Comparison of ENCODE assay signal across 14 cellular contexts in genomic region chr16:81752876-81753227, GRCh38. TPM values are rescaled to one million over a fixed set of nuclear protein-coding genes. Genes with fewer than 3 reads are reported as not detected.
DNase-seq lines count a peak whose midpoint lies in the region; ATAC-seq, FAIRE-seq and TF ChIP-seq lines count a peak whose summit lies in the region.
"Had no signal": no experiment of that assay in that cellular context is flagged by ENCODE, and none has a peak within 500 bp of the region (broad histone marks: within the 10 kb centered on the region; RNA-seq: fewer than 3 reads in every experiment).

No MANE protein-coding gene starts in this region.

- H3K27me3 Mint-ChIP-seq in activated naive CD4-positive, alpha-beta T cell treated with anti-CD3 and anti-CD28 coated beads, Interleukin-2, amount 10 ng/mL, durations not matched to agents 7 days and 5 days: peaks cover 19% of the 10 kb centered on the region
- H3K27me3 Mint-ChIP-seq in mesothelial cell of epicardium (ENCODE audit: low read depth): peaks cover 4% of the 10 kb centered on the region
- H3K27me3 Mint-ChIP-seq: CD4-positive, alpha-beta memory T cell had no signal

- dilution Hi-C loops in mammary epithelial cell (cut with HindIII; ENCODE audit: low sequenced_read_pairs): no loop called here

- H3K4me2 ChIP-seq in mammary epithelial cell (ENCODE audit: insufficient read depth, low read depth, low read length) (peak overlapping the region; percentile 18), K562 (ENCODE audit: insufficient read depth, low read length) (peak overlapping the region; percentile 64)

- ATAC-seq in K562: peak; percentile 7
- no peak for ATAC-seq in GM21526 (IDR thresholded peaks at IDR 0.05; ENCODE audit: low FRiP score, unreplicated experiment)

- no peak for TF ChIP-seq POLR2A in breast epithelium (IDR thresholded peaks at IDR 0.05)
- no peak for TF ChIP-seq POLR2A in K562 (conservative IDR thresholded peaks at IDR 0.05)
- no peak for TF ChIP-seq POLR2A in thyroid gland (IDR thresholded peaks at IDR 0.05)

- no peaks in the 10 kb centered on the region for H3K9me3 Mint-ChIP-seq in activated naive CD4-positive, alpha-beta T cell treated with anti-CD3 and anti-CD28 coated beads, Interleukin-2, amount 10 ng/mL, durations not matched to agents 7 days and 5 days
- peaks cover 4% of the 10 kb centered on the region for H3K9me3 Mint-ChIP-seq in mesothelial cell of epicardium
- H3K9me3 Mint-ChIP-seq: CD4-positive, alpha-beta memory T cell; naive thymus-derived CD8-positive, alpha-beta T cell had no signal

- no peaks in the 10 kb centered on the region for H3K9me3 ChIP-seq in mammary epithelial cell (replicated peaks; ENCODE audit: insufficient read depth, low read length)
- no peaks in the 10 kb centered on the region for H3K9me3 ChIP-seq in breast epithelium
- H3K9me3 ChIP-seq in K562 (replicated peaks; ENCODE audit: control insufficient read depth, insufficient read depth, low read depth, low read length): no peaks in the 10 kb centered on the region
- no peaks in the 10 kb centered on the region for H3K9me3 ChIP-seq in mucosa of rectum (ENCODE audit: control insufficient read depth in 2 of 2, low read length in 2 of 2)
- H3K9me3 ChIP-seq in thyroid gland: no peaks in the 10 kb centered on the region

- in situ Hi-C loops in mammary epithelial cell (cut with MboI; ENCODE audit: low sequenced_read_pairs in 2 of 2) (no loop called here), K562 (cut with MboI) (no loop called here)

- H3K36me3 ChIP-seq in mammary epithelial cell (ENCODE audit: insufficient read depth, low read length) (no peaks in the 10 kb centered on the region), breast epithelium (no peaks in the 10 kb centered on the region), K562 (ENCODE audit: control insufficient read depth, insufficient read depth, low read length) (no peaks in the 10 kb centered on the region), mucosa of rectum (ENCODE audit: control insufficient read depth in 2 of 2, insufficient read depth in 2 of 2, low read length in 2 of 2) (no peaks in the 10 kb centered on the region), thyroid gland (no peaks in the 10 kb centered on the region)

- DNase-seq in mammary epithelial cell (no peak), breast epithelium (ENCODE audit: low spot score in 2 of 2) (no peak), K562 (ENCODE audit: extremely low read depth in 1 of 4, low spot score in 3 of 4) (no peak), thyroid gland (no peak), mesothelial cell of epicardium (ENCODE audit: low spot score in 2 of 2, unreplicated experiment in 2 of 2) (no peak)
- DNase-seq in activated naive CD4-positive, alpha-beta T cell treated with anti-CD3 and anti-CD28 coated beads, Interleukin-2, amount 10 ng/mL, durations not matched to agents 7 days and 5 days: no peak
- DNase-seq: activated naive CD4-positive, alpha-beta T cell treated with Interleukin-2 at 50 U/mL for 16 hours; CD4-positive, alpha-beta memory T cell; HCEC 1CT; NK-92 treated with Interleukin-12 subunit alpha and Interleukin-12 subunit beta, amount 100 ng/mL, for 24 hours had no signal

- H3K27me3 ChIP-seq in mammary epithelial cell (ENCODE audit: insufficient read depth, low read length) (no peaks in the 10 kb centered on the region), breast epithelium (no peaks in the 10 kb centered on the region), K562 (ENCODE audit: control insufficient read depth in 2 of 2, insufficient read depth in 2 of 2, low read length in 2 of 2) (no peaks in the 10 kb centered on the region), mucosa of rectum (ENCODE audit: control insufficient read depth in 2 of 2, insufficient read depth in 2 of 2, low read length in 2 of 2) (peaks cover 0 to 2% of the 10 kb centered on the region in 2 donors), thyroid gland (no peaks in the 10 kb centered on the region)

- no peaks in the 10 kb centered on the region for H3K79me2 ChIP-seq in mammary epithelial cell (ENCODE audit: insufficient read depth, low read length)
- H3K79me2 ChIP-seq in K562 (ENCODE audit: control insufficient read depth, insufficient read depth, low read length): no peaks in the 10 kb centered on the region

- POLR2A ChIA-PET in K562 (lab: Yijun Ruan, JAX): interaction anchor here (0.6 to 2.1 kb wide), 14 partner anchors 8 to 302 kb away, joined by 3 to 9 read pairs (median 4); no protein-coding TSS in a partner anchor

- no peak for TF ChIP-seq RAD21 in K562 (CRISPR knock-in tag; conservative IDR thresholded peaks at IDR 0.05 in 1 of 2, IDR thresholded peaks at IDR 0.05 in 1 of 2)

- no peaks in the 10 kb centered on the region for H3K9me1 ChIP-seq in K562 (ENCODE audit: control insufficient read depth, insufficient read depth, low read length)

- H3K4me3 Mint-ChIP-seq in activated naive CD4-positive, alpha-beta T cell treated with anti-CD3 and anti-CD28 coated beads, Interleukin-2, amount 10 ng/mL, durations not matched to agents 7 days and 5 days: no peak overlapping the region
- no peak overlapping the region for H3K4me3 Mint-ChIP-seq in mesothelial cell of epicardium
- H3K4me3 Mint-ChIP-seq: CD4-positive, alpha-beta memory T cell; naive thymus-derived CD8-positive, alpha-beta T cell had no signal

- H3K27ac Mint-ChIP-seq in activated naive CD4-positive, alpha-beta T cell treated with anti-CD3 and anti-CD28 coated beads, Interleukin-2, amount 10 ng/mL, durations not matched to agents 7 days and 5 days: no peak overlapping the region
- no peak overlapping the region for H3K27ac Mint-ChIP-seq in mesothelial cell of epicardium
- H3K27ac Mint-ChIP-seq: CD4-positive, alpha-beta memory T cell had no signal

- BruUV-seq in mammary epithelial cell (replicated peaks; lab: Mats Ljungman, UMichigan): no TSS peak
- BruUV-seq in K562 (replicated peaks; lab: Mats Ljungman, UMichigan): no TSS peak

- intact Hi-C loops in mammary epithelial cell (cut with micrococcal nuclease) (no loop called here), breast epithelium (cut with DNase I; ENCODE audit: low total_unique reads) (no loop called here), K562 (cut with micrococcal nuclease) (loop anchor here (5.0 kb wide), 1 partner anchor 119 kb away; no protein-coding TSS in a partner anchor), thyroid gland (cut with DNase I) (no loop called here)

- H3K9ac ChIP-seq in mammary epithelial cell (ENCODE audit: insufficient read depth, low read length) (no peak overlapping the region), K562 (ENCODE audit: insufficient read depth in 1 of 2, low read depth in 2 of 2, low read length in 2 of 2) (peak overlapping the region; percentile 66 to 92), mucosa of rectum (ENCODE audit: low read depth in 1 of 2, low read length in 2 of 2) (no peak overlapping the region)

- H3K4me3 ChIP-seq in mammary epithelial cell (replicated peaks in 1 of 3; ENCODE audit: insufficient read depth in 1 of 3, low read depth in 2 of 3, low read length in 3 of 3) (no peak overlapping the region), breast epithelium (no peak overlapping the region), K562 (no peak overlapping the region), mucosa of rectum (ENCODE audit: low read length in 2 of 2) (no peak overlapping the region), thyroid gland (replicated peaks in 1 of 3) (no peak overlapping the region)

- no peaks in the 10 kb centered on the region for H4K20me1 ChIP-seq in mammary epithelial cell (ENCODE audit: insufficient read depth, low read length)
- no peaks in the 10 kb centered on the region for H4K20me1 ChIP-seq in K562 (replicated peaks; ENCODE audit: control insufficient read depth, insufficient read depth, low read length)

- 100% methylated on average over 4 of the region's 7 CpGs for WGBS in mammary epithelial cell (ENCODE audit: low coverage, missing lambda C conversion rate)
- 83% methylated on average over 7 of the region's 7 CpGs for WGBS in K562 (ENCODE audit: insufficient coverage, low coverage, missing lambda C conversion rate)
- 94 to 97% methylated on average over 4 to 6 of the region's 7 CpGs for WGBS in thyroid gland, 2 donors

- no peak overlapping the region for H3K27ac ChIP-seq in mammary epithelial cell (ENCODE audit: insufficient read depth, low read depth, low read length)
- peak overlapping the region in 1 of 2 donors; percentile 63 for H3K27ac ChIP-seq in breast epithelium
- peak overlapping the region; percentile 76 for H3K27ac ChIP-seq in K562 (ENCODE audit: extremely low read depth, low read depth, low read length)
- peak overlapping the region; percentile 2 to 79 for H3K27ac ChIP-seq in mucosa of rectum (ENCODE audit: low read depth in 2 of 2, low read length in 2 of 2)
- H3K27ac ChIP-seq in thyroid gland: peak overlapping the region in 2 of 3 donors; percentile 45 to 56

- TF ChIP-seq CTCF in mammary epithelial cell (conservative IDR thresholded peaks at IDR 0.05 in 1 of 2, IDR thresholded peaks at IDR 0.05 in 1 of 2; ENCODE audit: extremely low read depth in 1 of 2, insufficient read depth in 1 of 2, low read depth in 1 of 2, low read length in 2 of 2): no peak
- TF ChIP-seq CTCF in breast epithelium (IDR thresholded peaks at IDR 0.05): no peak
- TF ChIP-seq CTCF in K562 (IDR thresholded peaks at IDR 0.05 in 2 of 3, conservative IDR thresholded peaks at IDR 0.05 in 1 of 3; ENCODE audit: insufficient read depth in 2 of 3, low read depth in 1 of 3, low read length in 3 of 3): no peak
- TF ChIP-seq CTCF in thyroid gland (IDR thresholded peaks at IDR 0.05): no peak
- no peak for TF ChIP-seq CTCF in mesothelial cell of epicardium (IDR thresholded peaks at IDR 0.05; ENCODE audit: unreplicated experiment)

- no peak for FAIRE-seq in K562 (lab: Jason Lieb, UNC)
- FAIRE-seq: keratinocyte had no signal

- H3K4me1 ChIP-seq in mammary epithelial cell (ENCODE audit: insufficient read depth, low read length): peaks cover 7% of the 10 kb centered on the region
- H3K4me1 ChIP-seq in breast epithelium: no peaks in the 10 kb centered on the region
- H3K4me1 ChIP-seq in K562 (replicated peaks in 1 of 2; ENCODE audit: control insufficient read depth in 2 of 2, insufficient read depth in 2 of 2, low read length in 2 of 2): peaks cover 39% of the 10 kb centered on the region in 2 experiments
- H3K4me1 ChIP-seq in mucosa of rectum (ENCODE audit: control insufficient read depth in 2 of 2, insufficient read depth in 2 of 2, low read length in 2 of 2): peaks cover 0 to 10% of the 10 kb centered on the region in 2 donors
- H3K4me1 ChIP-seq in thyroid gland: peaks cover 0 to 4% of the 10 kb centered on the region in 2 donors

- peaks cover 21% of the 10 kb centered on the region for H3K4me1 Mint-ChIP-seq in activated naive CD4-positive, alpha-beta T cell treated with anti-CD3 and anti-CD28 coated beads, Interleukin-2, amount 10 ng/mL, durations not matched to agents 7 days and 5 days
- H3K4me1 Mint-ChIP-seq in mesothelial cell of epicardium: peaks cover 4% of the 10 kb centered on the region
- H3K4me1 Mint-ChIP-seq: CD4-positive, alpha-beta memory T cell had no signal

- H2AFZ ChIP-seq in mammary epithelial cell (ENCODE audit: low read depth, low read length) (peak overlapping the region; percentile 96), K562 (ENCODE audit: low read depth, low read length) (peak overlapping the region; percentile 97)

- CTCF ChIA-PET in mammary epithelial cell (lab: Charles Lee; ENCODE audit: low non-redundant PET): no interaction called here
- CTCF ChIA-PET in K562 (lab: Yijun Ruan, JAX; ENCODE audit: low intra/inter-chr PET ratio): no interaction called here
- CTCF ChIA-PET in activated naive CD4-positive, alpha-beta T cell treated with anti-CD3 and anti-CD28 coated beads, Interleukin-2, amount 10 ng/mL, durations not matched to agents 7 days and 5 days (lab: Charles Lee): interaction anchor here (1.1 to 2.5 kb wide), 3 partner anchors 12 to 123 kb away, joined by 4 to 10 read pairs (median 7); no protein-coding TSS in a partner anchor

- no peaks in the 10 kb centered on the region for H3K36me3 Mint-ChIP-seq in activated naive CD4-positive, alpha-beta T cell treated with anti-CD3 and anti-CD28 coated beads, Interleukin-2, amount 10 ng/mL, durations not matched to agents 7 days and 5 days
- H3K36me3 Mint-ChIP-seq in mesothelial cell of epicardium: no peaks in the 10 kb centered on the region
- H3K36me3 Mint-ChIP-seq: CD4-positive, alpha-beta memory T cell; naive thymus-derived CD8-positive, alpha-beta T cell had no signal

- no peak for TF ChIP-seq EP300 in K562 (IDR thresholded peaks at IDR 0.05; ENCODE audit: low read length)

RNA-seq across cellular contexts. Expression of gene PLCG2, which starts 26.2 kb away (rescaled TPM):
- total RNA-seq in mammary epithelial cell (1 to 10 TPM; 6.9 to 8.2 TPM), breast epithelium (10 to 100 TPM; 14.6 to 24.6 (median 24.3) TPM), K562 (2014; rRNA removed) (1.7 and 4.0 TPM in 2 replicates), K562 (2014; rRNA removed; fragmentation: Illumina TruSeq; extraction: Trizol) (2.7 and 3.3 TPM in 2 replicates), K562 (2015; rRNA removed; fragmentation: Illumina TruSeq; extraction: Trizol) (3.9 and 4.0 TPM in 2 replicates), K562 (2021) (7.1 and 8.6 TPM in 2 replicates), thyroid gland (10 to 100 TPM in 2 of 4 donors, 1 to 10 TPM in 2; 9.2 to 12.1 (median 10.3) TPM), mesothelial cell of epicardium (3.1 to 5.7 TPM (median 4.2 TPM) in 3 replicates)
- polyA plus RNA-seq in mammary epithelial cell (2.5 TPM), K562 (2011; rRNA removed) (4.2 and 7.9 TPM in 2 replicates), K562 (2014; fragmentation: Illumina TruSeq; extraction: Trizol) (2.6 and 3.1 TPM in 2 replicates), K562 (2014; fragmentation: Nextera tagmentation; extraction: Ambion mirVana) (1 to 10 TPM in 1 of 2 experiments, under 1 TPM in 1; 0.94 to 1.0 TPM), K562 (2014; rRNA removed) (1.9 TPM in 2 replicates)
- 15.7 TPM for polyA minus RNA-seq in mammary epithelial cell
- 18.9 and 24.9 TPM in 2 replicates for total RNA-seq in K562 (2011; cell fraction: chromatin; rRNA removed; ENCODE audit: low replicate concordance)
- total RNA-seq in K562 (2011; cell fraction: nucleolus; rRNA removed): 10.9 and 11.8 TPM in 2 replicates
- total RNA-seq in K562 (2011; cell fraction: nucleoplasm; rRNA removed): 12.5 and 14.6 TPM in 2 replicates
- polyA plus RNA-seq in K562 (2011; cell fraction: cytosol; rRNA removed): 3.7 and 4.9 TPM in 2 replicates
- polyA plus RNA-seq in K562 (2011; cell fraction: nucleus; rRNA removed): 15.0 and 22.1 TPM in 2 replicates
- 3.7 and 12.8 TPM in 2 replicates for polyA plus RNA-seq in K562 (2012)
- 9.3 and 12.6 TPM in 2 replicates for polyA minus RNA-seq in K562 (2011; rRNA and poly(A)+ RNA removed)
- 8.3 and 9.6 TPM in 2 replicates for polyA minus RNA-seq in K562 (2011; cell fraction: cytosol; rRNA and poly(A)+ RNA removed)
- polyA minus RNA-seq in K562 (2011; cell fraction: nucleus; rRNA and poly(A)+ RNA removed): 11.0 and 21.5 TPM in 2 replicates

Comparison
In these comparisons a context has a peak if more than half of its experiments do, and no peak if none do; other contexts are left out.
1. H3K9ac ChIP-seq: peak in K562 (2 of 2); none in mammary epithelial cell (single experiment) and mucosa of rectum (0 of 2).